Comparison of ENCODE assay signal across 8 cellular contexts in genomic region chr12:128823216-128823915, GRCh38. TPM values are rescaled to one million over a fixed set of nuclear protein-coding genes. Genes with fewer than 3 reads are reported as not detected.
A peak's percentile ranks its signal among the peaks of the same experiment; 100 is the strongest.
DNase-seq lines count a peak whose midpoint lies in the region; ATAC-seq and TF ChIP-seq lines count a peak whose summit lies in the region.

No MANE protein-coding gene starts in this region.

- H3K4me3 ChIP-seq in HUES6 (ENCODE audit: low read depth, low read length) (peak overlapping the region; percentile 97), psoas muscle (peak overlapping the region; percentile 95)

- H3K36me3 ChIP-seq in HUES6 (ENCODE audit: control insufficient read depth, insufficient read depth, low read length) (peaks cover 16% of the 10 kb centered on the region), psoas muscle (ENCODE audit: insufficient read depth in 1 of 2, low read depth in 1 of 2) (peaks cover 0 to 5% of the 10 kb centered on the region in 2 donors)

- peak overlapping the region; percentile 76 for H3K27ac Mint-ChIP-seq in activated CD8-positive, alpha-beta memory T cell treated with anti-CD3 and anti-CD28 coated beads, Interleukin-2, amount 10 ng/mL, durations not matched to agents 7 days and 5 days

- WGBS in psoas muscle, 3 donors: 0 to 1% (median 1%) methylated on average over 60 to 88 of the region's 88 CpGs

- ATAC-seq in GM21576 (IDR thresholded peaks at IDR 0.05; ENCODE audit: unreplicated experiment) (peak; percentile 12), psoas muscle (peak; percentile 17 to 34 (median 24))
- ATAC-seq in activated CD8-positive, alpha-beta memory T cell treated with anti-CD3 and anti-CD28 coated beads, Interleukin-2, amount 10 ng/mL, durations not matched to agents 7 days and 5 days: peak; percentile 60

- peaks cover 20% of the 10 kb centered on the region for H3K36me3 Mint-ChIP-seq in activated CD8-positive, alpha-beta memory T cell treated with anti-CD3 and anti-CD28 coated beads, Interleukin-2, amount 10 ng/mL, durations not matched to agents 7 days and 5 days

- peak overlapping the region; percentile 79 for H3K4me3 Mint-ChIP-seq in activated CD8-positive, alpha-beta memory T cell treated with anti-CD3 and anti-CD28 coated beads, Interleukin-2, amount 10 ng/mL, durations not matched to agents 7 days and 5 days

- CTCF ChIA-PET in activated CD8-positive, alpha-beta memory T cell treated with anti-CD3 and anti-CD28 coated beads, Interleukin-2, amount 10 ng/mL, durations not matched to agents 7 days and 5 days (lab: Charles Lee): interaction anchor here (1.2 to 1.8 kb wide), 2 partner anchors 13 to 27 kb away, joined by 3 to 4 read pairs; no protein-coding TSS in a partner anchor

- no peaks in the 10 kb centered on the region for H3K27me3 Mint-ChIP-seq in activated CD8-positive, alpha-beta memory T cell treated with anti-CD3 and anti-CD28 coated beads, Interleukin-2, amount 10 ng/mL, durations not matched to agents 7 days and 5 days

- H3K4me1 ChIP-seq in HUES6 (ENCODE audit: control insufficient read depth, insufficient read depth, low read length): peaks cover 28% of the 10 kb centered on the region
- H3K4me1 ChIP-seq in psoas muscle: peaks cover 49% of the 10 kb centered on the region

- H3K9me3 ChIP-seq in HUES6 (ENCODE audit: control insufficient read depth, insufficient read depth, low read depth, low read length) (no peaks in the 10 kb centered on the region), psoas muscle (no peaks in the 10 kb centered on the region)

- peak overlapping the region; percentile 55; the same call in 1 of the 2 replicates for H3K27ac ChIP-seq in HUES6 (ENCODE audit: low read depth, low read length)
- peak overlapping the region; percentile 95 for H3K27ac ChIP-seq in psoas muscle

- in situ Hi-C loops in GM13977 (cut with MboI; ENCODE audit: low pct_unique_long_range_greater_than_20kb, low sequenced_read_pairs, unreplicated experiment): no loop called here

- intact Hi-C loops in psoas muscle (cut with DNase I): loop anchor here (2.0 to 5.0 kb wide), 2 partner anchors 27 to 36 kb away; no protein-coding TSS in a partner anchor

- H3K4me1 Mint-ChIP-seq in activated CD8-positive, alpha-beta memory T cell treated with anti-CD3 and anti-CD28 coated beads, Interleukin-2, amount 10 ng/mL, durations not matched to agents 7 days and 5 days: peaks cover 39% of the 10 kb centered on the region

- TF ChIP-seq CTCF in GM13977 (IDR thresholded peaks at IDR 0.05; ENCODE audit: extremely low read depth, insufficient read depth, missing control alignments): no peak
- no peak for TF ChIP-seq CTCF in psoas muscle (IDR thresholded peaks at IDR 0.05)

- DNase-seq in GM13977 (ENCODE audit: low spot score): peak; percentile 44
- peak; percentile 55 for DNase-seq in activated CD8-positive, alpha-beta memory T cell treated with anti-CD3 and anti-CD28 coated beads, Interleukin-2, amount 10 ng/mL, durations not matched to agents 7 days and 5 days
- DNase-seq in glomerular visceral epithelial cell (ENCODE audit: extremely low spot score): peak; percentile 28
- DNase-seq in psoas muscle: peak in 1 of 2 donors; percentile 63
- no peak for DNase-seq in dedifferentiated amniotic fluid mesenchymal stem cell (ENCODE audit: extremely low spot score)
- no peak for DNase-seq in COR-L47 (lab: John Stamatoyannopoulos, UW)

- H3K27me3 ChIP-seq in HUES6 (ENCODE audit: control insufficient read depth, insufficient read depth, low read length): no peaks in the 10 kb centered on the region
- H3K27me3 ChIP-seq in psoas muscle (ENCODE audit: insufficient read depth in 3 of 3, low read length in 2 of 3): no peaks in the 10 kb centered on the region

- H3K9ac ChIP-seq in HUES6 (ENCODE audit: low read length): peak overlapping the region; percentile 98

- H3K9me3 Mint-ChIP-seq in activated CD8-positive, alpha-beta memory T cell treated with anti-CD3 and anti-CD28 coated beads, Interleukin-2, amount 10 ng/mL, durations not matched to agents 7 days and 5 days (ENCODE audit: low read depth): no peaks in the 10 kb centered on the region

RNA-seq across cellular contexts. Expression of gene SLC15A4, which starts 0.4 kb away (rescaled TPM):
- 10 to 100 TPM; 23.0 to 26.0 TPM for total RNA-seq in activated CD8-positive, alpha-beta memory T cell treated with anti-CD3 and anti-CD28 coated beads, Interleukin-2, amount 10 ng/mL, durations not matched to agents 7 days and 5 days
- total RNA-seq in psoas muscle: 10 to 100 TPM; 21.9 to 54.0 (median 31.9) TPM
- 10 to 100 TPM; 26.9 to 39.7 (median 30.2) TPM for polyA plus RNA-seq in psoas muscle

RNA-seq across cellular contexts. Expression of gene GLT1D1, which starts 29.9 kb away (rescaled TPM):
- total RNA-seq in activated CD8-positive, alpha-beta memory T cell treated with anti-CD3 and anti-CD28 coated beads, Interleukin-2, amount 10 ng/mL, durations not matched to agents 7 days and 5 days: under 1 TPM; 0.12 to 0.70 TPM
- total RNA-seq in psoas muscle: 1 to 10 TPM in 3 of 4 donors, under 1 TPM in 1; 0.32 to 3.1 (median 2.0) TPM
- polyA plus RNA-seq in psoas muscle: under 1 TPM; 0.51 to 0.95 (median 0.60) TPM

Comparison
In these comparisons a context has a peak if more than half of its experiments do, and no peak if none do; other contexts are left out.
1. DNase-seq: peak in GM13977 (single experiment), activated CD8-positive, alpha-beta memory T cell treated with anti-CD3 and anti-CD28 coated beads, Interleukin-2, amount 10 ng/mL, durations not matched to agents 7 days and 5 days (single experiment) and glomerular visceral epithelial cell (single experiment); none in dedifferentiated amniotic fluid mesenchymal stem cell (single experiment) and COR-L47 (single experiment).
2. Peak in every context shown above with its lines, with median percentiles within 50 percentile points of each other: ATAC-seq.